ENCODE assay signal across 8 cellular contexts in the genomic region with DNA sequence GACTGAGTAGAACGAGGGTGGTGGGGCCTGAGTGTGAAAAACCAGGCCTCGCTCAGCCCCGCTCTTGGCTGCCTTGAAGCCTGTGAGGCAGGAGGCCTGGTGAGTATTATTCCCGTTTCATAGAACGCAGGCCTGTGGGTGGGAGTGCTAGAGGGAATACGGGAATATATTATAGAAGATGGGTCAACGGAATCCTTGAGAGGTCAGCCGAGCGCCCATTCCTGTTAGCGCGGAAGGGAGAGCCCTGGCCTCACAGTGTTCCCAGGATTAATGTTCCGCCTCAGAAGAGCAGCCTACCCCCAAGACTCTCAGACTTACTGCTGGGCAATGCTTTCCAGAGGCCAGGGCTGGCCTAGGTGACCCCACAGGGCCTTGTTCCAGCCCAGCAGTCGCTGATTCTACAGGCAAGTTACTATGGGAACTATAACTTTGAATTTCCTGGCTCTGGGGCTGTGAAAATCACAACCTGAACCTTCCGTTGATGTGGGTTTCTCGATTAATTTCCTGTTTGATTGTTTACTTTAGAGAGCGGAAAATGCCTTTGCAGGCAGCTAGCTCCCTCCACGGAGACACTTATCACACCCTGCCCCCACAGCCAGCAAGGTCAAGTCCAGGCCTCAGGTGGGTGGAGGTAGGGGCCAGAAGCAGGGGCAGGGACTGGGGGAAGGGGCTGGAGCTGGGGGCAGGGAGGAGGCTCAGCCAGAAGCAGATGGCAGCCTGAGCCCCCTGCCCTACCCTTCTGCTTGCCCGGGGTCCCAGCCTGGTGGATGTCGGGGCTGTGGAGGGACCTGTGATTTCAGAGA.
A peak's percentile ranks its signal among the peaks of the same experiment; 100 is the strongest.
DNase-seq lines count a peak whose midpoint lies in the region; ATAC-seq and TF ChIP-seq lines count a peak whose summit lies in the region.

No MANE protein-coding gene starts in this region.

- 53 to 60% (median 59%) methylated on average over 17 to 19 of the region's 19 CpGs for WGBS in heart left ventricle, 4 donors

- no peak for TF ChIP-seq CTCF in heart left ventricle (IDR thresholded peaks at IDR 0.05)

- TF ChIP-seq POLR2A in heart left ventricle (IDR thresholded peaks at IDR 0.05), result no peak

- H3K27me3 Mint-ChIP-seq in stimulated activated memory B cell treated with anti-CD40 and anti-IgM and Interleukin-4, amounts not matched to agents 10 μg/mL and 1 μg/mL and 100 μg/mL, for 72 hours, result no peaks in the 10 kb centered on the region

- H3K4me1 ChIP-seq in heart left ventricle, result peaks cover 6 to 73% (median 53%) of the 10 kb centered on the region in 12 donors

- intact Hi-C loops in heart left ventricle (cut with DNase I), result loop anchor here in 5 of 10 donors (1.0 to 10.0 kb wide), 10 partner anchors 45 to 162 kb away; no protein-coding TSS in a partner anchor

- no peaks in the 10 kb centered on the region for H3K27me3 ChIP-seq in heart left ventricle

- no peak overlapping the region for H3K4me3 Mint-ChIP-seq in stimulated activated memory B cell treated with anti-CD40 and anti-IgM and Interleukin-4, amounts not matched to agents 10 μg/mL and 1 μg/mL and 100 μg/mL, for 72 hours

- H3K4me3 ChIP-seq in heart left ventricle (no peak overlapping the region), skin epidermis (no peak overlapping the region)

- H3K27ac ChIP-seq in heart left ventricle (peak overlapping the region; percentile 49 to 98 (median 84)), skin epidermis (peak overlapping the region in 18 of 21 experiments; percentile 28 to 90 (median 71))

- peak; percentile 43 to 80 (median 62) for ATAC-seq in heart left ventricle
- ATAC-seq in stimulated activated memory B cell treated with anti-CD40 and anti-IgM and Interleukin-4, amounts not matched to agents 10 μg/mL and 1 μg/mL and 100 μg/mL, for 72 hours, result no peak

- DNase-seq in HK-2 (ENCODE audit: unreplicated experiment), result peak; percentile 34
- peak; percentile 48 for DNase-seq in activated T-cell treated with anti-CD3 and anti-CD28 coated beads, Interleukin-2, amount 50 U/mL, for 1 hour
- peak in 4 of 5 donors; percentile 50 to 66 (median 59) for DNase-seq in heart left ventricle
- DNase-seq in NOMO-1 (lab: John Stamatoyannopoulos, UW; ENCODE audit: unreplicated experiment in 2 of 2), result no peak
- no peak for DNase-seq in NCI-H2029 treated with DMSO at 0.1 percent for 48 hours (lab: John Stamatoyannopoulos, UW)
- DNase-seq in RKO (ENCODE audit: low spot score), result no peak

- H3K9me3 Mint-ChIP-seq in stimulated activated memory B cell treated with anti-CD40 and anti-IgM and Interleukin-4, amounts not matched to agents 10 μg/mL and 1 μg/mL and 100 μg/mL, for 72 hours, result peaks cover 7% of the 10 kb centered on the region

- no peaks in the 10 kb centered on the region for H3K9me3 ChIP-seq in heart left ventricle

- no peaks in the 10 kb centered on the region for H3K36me3 ChIP-seq in heart left ventricle

- no peak overlapping the region for H3K27ac Mint-ChIP-seq in stimulated activated memory B cell treated with anti-CD40 and anti-IgM and Interleukin-4, amounts not matched to agents 10 μg/mL and 1 μg/mL and 100 μg/mL, for 72 hours

- peaks cover 13% of the 10 kb centered on the region for H3K36me3 Mint-ChIP-seq in stimulated activated memory B cell treated with anti-CD40 and anti-IgM and Interleukin-4, amounts not matched to agents 10 μg/mL and 1 μg/mL and 100 μg/mL, for 72 hours

- peaks cover 31% of the 10 kb centered on the region for H3K4me1 Mint-ChIP-seq in stimulated activated memory B cell treated with anti-CD40 and anti-IgM and Interleukin-4, amounts not matched to agents 10 μg/mL and 1 μg/mL and 100 μg/mL, for 72 hours

Comparison
In these comparisons a context has a peak if more than half of its experiments do, and no peak if none do; other contexts are left out.
1. DNase-seq: peak in HK-2 (single experiment), activated T-cell treated with anti-CD3 and anti-CD28 coated beads, Interleukin-2, amount 50 U/mL, for 1 hour (single experiment) and heart left ventricle (4 of 5); none in NOMO-1 (0 of 2), NCI-H2029 treated with DMSO at 0.1 percent for 48 hours (single experiment) and RKO (single experiment).